16 cellular contexts compared by ENCODE assay signal in the genomic region with DNA sequence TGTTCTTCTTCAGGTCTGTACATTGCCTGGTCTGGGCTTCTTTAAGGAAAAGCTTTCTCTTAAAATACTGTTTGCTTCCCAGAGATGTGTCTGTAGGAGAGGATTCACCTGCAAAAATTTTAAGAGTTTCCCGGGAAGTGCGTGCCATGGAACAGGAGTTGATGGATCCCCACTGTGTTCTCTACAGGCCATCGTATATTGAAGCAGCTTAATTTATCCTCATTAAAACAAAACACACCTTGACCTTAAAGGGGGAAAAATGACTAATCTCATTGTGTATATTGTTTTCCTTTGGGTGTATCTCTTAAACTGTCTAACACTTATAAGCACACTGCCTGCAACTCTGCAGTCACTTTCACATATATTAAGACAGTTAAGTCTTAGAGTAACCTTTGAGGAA.
A peak's percentile ranks its signal among the peaks of the same experiment; 100 is the strongest.
DNase-seq lines count a peak whose midpoint lies in the region; ATAC-seq and TF ChIP-seq lines count a peak whose summit lies in the region.
"Had no signal": no experiment of that assay in that cellular context is flagged by ENCODE, and none has a peak within 500 bp of the region (broad histone marks: within the 10 kb centered on the region; RNA-seq: fewer than 3 reads in every experiment).

No MANE protein-coding gene starts in this region.

- H3K36me3 ChIP-seq in HUES48 (ENCODE audit: control insufficient read depth, insufficient read depth, low read length) (no peaks in the 10 kb centered on the region), gastrocnemius medialis (no peaks in the 10 kb centered on the region)
- H3K36me3 ChIP-seq: BLaER1 treated with 17β-estradiol and CSF1 and Interleukin-3, amounts not matched to agents 10 nM and 100 nM; HAP-1 had no signal

- TF ChIP-seq POLR2A in gastrocnemius medialis (IDR thresholded peaks at IDR 0.05): no peak

- no peaks in the 10 kb centered on the region for H3K27me3 Mint-ChIP-seq in mesothelial cell of epicardium (ENCODE audit: low read depth)
- H3K27me3 Mint-ChIP-seq: CD4-positive, CD25-positive, alpha-beta regulatory T cell had no signal

- no peaks in the 10 kb centered on the region for H3K9me3 Mint-ChIP-seq in mesothelial cell of epicardium

- H3K4me1 ChIP-seq in HUES48 (ENCODE audit: control insufficient read depth, insufficient read depth, low read length) (peaks cover 11% of the 10 kb centered on the region; the same call in 1 of the 2 replicates), gastrocnemius medialis (peaks cover 15 to 17% of the 10 kb centered on the region in 2 donors)
- H3K4me1 ChIP-seq: HAP-1 had no signal

- H3K27me3 ChIP-seq in HUES48 (ENCODE audit: control insufficient read depth, insufficient read depth, low read length) (no peaks in the 10 kb centered on the region), gastrocnemius medialis (no peaks in the 10 kb centered on the region)
- H3K27me3 ChIP-seq: BLaER1 treated with 17β-estradiol and CSF1 and Interleukin-3, amounts not matched to agents 10 nM and 100 nM had no signal

- peak overlapping the region; percentile 39 for H3K27ac Mint-ChIP-seq in mesothelial cell of epicardium

- ATAC-seq in gastrocnemius medialis: no peak
- ATAC-seq: GM12878 had no signal

- H3K4me1 Mint-ChIP-seq in mesothelial cell of epicardium: peaks cover 7% of the 10 kb centered on the region

- no peaks in the 10 kb centered on the region for H3K9me3 ChIP-seq in HUES48 (ENCODE audit: control insufficient read depth, insufficient read depth, low read length)
- H3K9me3 ChIP-seq in gastrocnemius medialis: no peaks in the 10 kb centered on the region
- H3K9me3 ChIP-seq: HAP-1 had no signal

- DNase-seq in NCI-H748 (lab: John Stamatoyannopoulos, UW; ENCODE audit: unreplicated experiment): peak; percentile 33
- no peak for DNase-seq in NCI-H748 treated with DMSO at 0.1 percent for 48 hours (lab: John Stamatoyannopoulos, UW)
- DNase-seq in NCI-H69 (lab: John Stamatoyannopoulos, UW): peak; percentile 80
- no peak for DNase-seq in mesothelial cell of epicardium (ENCODE audit: low spot score in 2 of 2, unreplicated experiment in 2 of 2)
- no peak for DNase-seq in activated T-cell treated with anti-CD3 and anti-CD28 coated beads, Interleukin-2, amount 50 U/mL, for 48 hours
- no peak for DNase-seq in gastrocnemius medialis
- DNase-seq in NOMO-1 treated with DMSO at 0.1 percent for 48 hours (lab: John Stamatoyannopoulos, UW; ENCODE audit: unreplicated experiment): no peak
- DNase-seq: 8988T; Calu3; CD4-positive, CD25-positive, alpha-beta regulatory T cell; DMS79 had no signal

- H3K27ac ChIP-seq in HUES48 (ENCODE audit: low read depth, low read length) (peak overlapping the region; percentile 36), gastrocnemius medialis (no peak overlapping the region)
- H3K27ac ChIP-seq: HL-60 had no signal

- H3K4me3 ChIP-seq in HUES48 (ENCODE audit: low read depth, low read length) (no peak overlapping the region), gastrocnemius medialis (no peak overlapping the region)
- H3K4me3 ChIP-seq: BLaER1 treated with 17β-estradiol and CSF1 and Interleukin-3, amounts not matched to agents 10 nM and 100 nM; GM12878; HAP-1 had no signal

- TF ChIP-seq CTCF in mesothelial cell of epicardium (IDR thresholded peaks at IDR 0.05; ENCODE audit: unreplicated experiment) (no peak), gastrocnemius medialis (IDR thresholded peaks at IDR 0.05 in 4 of 5, conservative IDR thresholded peaks at IDR 0.05 in 1 of 5) (no peak)

- intact Hi-C loops in gastrocnemius medialis (cut with DNase I; ENCODE audit: low total_unique reads): no loop called here

- H3K9ac ChIP-seq in HUES48 (ENCODE audit: low read depth, low read length): no peak overlapping the region
- H3K9ac ChIP-seq: BLaER1 treated with 17β-estradiol and CSF1 and Interleukin-3, amounts not matched to agents 10 nM and 100 nM had no signal

- in situ Hi-C loops in gastrocnemius medialis (cut with MboI; ENCODE audit: low sequenced_read_pairs in 4 of 4): no loop called here

- no peaks in the 10 kb centered on the region for H3K36me3 Mint-ChIP-seq in mesothelial cell of epicardium
- H3K36me3 Mint-ChIP-seq: CD4-positive, CD25-positive, alpha-beta regulatory T cell had no signal

- H3K4me3 Mint-ChIP-seq in mesothelial cell of epicardium: no peak overlapping the region
- H3K4me3 Mint-ChIP-seq: CD4-positive, CD25-positive, alpha-beta regulatory T cell had no signal

Comparison
In these comparisons a context has a peak if more than half of its experiments do, and no peak if none do; other contexts are left out.
1. DNase-seq: peak in NCI-H748 (single experiment) and NCI-H69 (single experiment); none in NCI-H748 treated with DMSO at 0.1 percent for 48 hours (single experiment), mesothelial cell of epicardium (0 of 2), activated T-cell treated with anti-CD3 and anti-CD28 coated beads, Interleukin-2, amount 50 U/mL, for 48 hours (0 of 2), gastrocnemius medialis (0 of 2) and NOMO-1 treated with DMSO at 0.1 percent for 48 hours (single experiment).